ENCODE assay signal across 24 cellular contexts in the genomic region with DNA sequence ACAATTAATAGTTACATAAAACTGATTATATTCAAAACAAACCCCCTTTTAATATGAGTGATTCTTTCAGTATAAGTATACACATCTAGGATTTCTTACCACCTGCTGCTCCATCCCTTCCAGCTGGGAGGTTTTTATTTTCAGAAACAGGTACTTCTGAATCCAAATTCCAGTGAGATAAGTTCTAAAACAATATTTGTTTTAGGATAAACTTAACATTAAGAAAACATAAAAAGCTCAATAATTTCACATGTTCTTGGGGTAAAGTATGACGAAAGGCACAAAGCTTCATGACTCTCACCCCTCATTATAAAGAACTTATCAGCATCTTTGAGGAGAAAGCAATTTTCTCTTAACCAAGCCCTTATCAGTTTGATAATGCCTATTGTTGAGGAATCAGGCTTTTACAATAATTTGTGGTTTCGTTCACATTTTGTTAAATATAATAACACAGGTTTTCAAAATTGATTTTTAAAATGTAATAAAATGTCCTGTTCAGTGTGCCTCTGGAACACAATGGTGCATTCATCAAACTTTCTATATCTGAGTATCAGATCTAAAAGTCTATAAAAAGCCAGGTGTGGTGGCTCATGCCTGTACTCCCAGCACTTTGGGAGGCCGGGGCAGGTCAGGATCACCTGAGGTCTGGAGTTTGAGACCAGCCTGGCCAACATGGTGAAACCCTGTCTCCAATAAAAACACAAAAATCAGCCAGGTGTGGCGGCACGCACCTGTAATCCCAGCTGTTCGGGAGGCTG. TPM values are rescaled to one million over a fixed set of nuclear protein-coding genes. Genes with fewer than 3 reads are reported as not detected.
DNase-seq lines count a peak whose midpoint lies in the region; ATAC-seq and TF ChIP-seq lines count a peak whose summit lies in the region.
"Had no signal": no experiment of that assay in that cellular context is flagged by ENCODE, and none has a peak within 500 bp of the region (broad histone marks: within the 10 kb centered on the region; RNA-seq: fewer than 3 reads in every experiment).

No MANE protein-coding gene starts in this region.

- H3K4me3 Mint-ChIP-seq in Caco-2 (ENCODE audit: unreplicated experiment), result no peak overlapping the region
- H3K4me3 Mint-ChIP-seq: B cell; CD4-positive, CD25-positive, alpha-beta regulatory T cell; CD8-positive, alpha-beta T cell; GM23338; H9; HFFc6 had no signal

- 27 to 38% methylated on average over 6 of the region's 6 CpGs for WGBS in body of pancreas, 2 donors

- no peak overlapping the region for H3K27ac Mint-ChIP-seq in Caco-2 (ENCODE audit: unreplicated experiment)
- H3K27ac Mint-ChIP-seq: B cell; CD4-positive, CD25-positive, alpha-beta regulatory T cell; CD8-positive, alpha-beta T cell; GM23338; H9; HFFc6 had no signal

- H3K9me3 Mint-ChIP-seq in Caco-2 (ENCODE audit: unreplicated experiment), result no peaks in the 10 kb centered on the region
- H3K9me3 Mint-ChIP-seq: CD4-positive, CD25-positive, alpha-beta regulatory T cell; CD8-positive, alpha-beta T cell; GM23338; H9; HFFc6 had no signal

- intact Hi-C loops in Caco-2 (cut with micrococcal nuclease; ENCODE audit: unreplicated experiment), result loop anchor here (1.0 kb wide), 1 partner anchor 61 kb away; a partner anchor contains a TSS
- intact Hi-C loops in body of pancreas (cut with DNase I), result no loop called here
- intact Hi-C loops in mucosa of descending colon (cut with DNase I, micrococcal nuclease), result no loop called here

- DNase-seq in NCI-H146 (lab: John Stamatoyannopoulos, UW), result peak; percentile 32
- DNase-seq in NCI-H146 treated with DMSO at 0.1 percent for 48 hours (lab: John Stamatoyannopoulos, UW; ENCODE audit: unreplicated experiment), result no peak
- peak; percentile 24 to 46 for DNase-seq in Caco-2
- peak in 3 of 4 donors; percentile 26 to 31 (median 31) for DNase-seq in body of pancreas
- DNase-seq in mucosa of descending colon, result peak in 2 of 3 donors; percentile 40 to 55
- DNase-seq in KG1 (lab: John Stamatoyannopoulos, UW), result no peak
- no peak for DNase-seq in RPMI8226
- DNase-seq in activated CD4-positive, alpha-beta T cell treated with anti-CD3 and anti-CD28 coated beads for 4 hours, result no peak
- DNase-seq: CD4-positive, CD25-positive, alpha-beta regulatory T cell; CD8-positive, alpha-beta T cell; DMS53; DMS79 treated with DMSO at 0.1 percent for 48 hours; GF-D8; H9; HFFc6 had no signal

- H3K9me3 ChIP-seq in Caco-2 (no peaks in the 10 kb centered on the region), body of pancreas (no peaks in the 10 kb centered on the region), mucosa of descending colon (no peaks in the 10 kb centered on the region)

- no peaks in the 10 kb centered on the region for H3K27me3 Mint-ChIP-seq in Caco-2 (ENCODE audit: insufficient read depth, unreplicated experiment)
- H3K27me3 Mint-ChIP-seq: CD4-positive, CD25-positive, alpha-beta regulatory T cell had no signal

- H3K36me3 Mint-ChIP-seq in Caco-2 (ENCODE audit: insufficient read depth, unreplicated experiment), result no peaks in the 10 kb centered on the region
- H3K36me3 Mint-ChIP-seq: CD4-positive, CD25-positive, alpha-beta regulatory T cell; CD8-positive, alpha-beta T cell had no signal

- ATAC-seq in body of pancreas (peak; percentile 70), mucosa of descending colon (peak; percentile 71)
- ATAC-seq: CD8-positive, alpha-beta T cell; GM23338; HCT116 had no signal

- TF ChIP-seq POLR2A in body of pancreas (IDR thresholded peaks at IDR 0.05), result no peak

- no peaks in the 10 kb centered on the region for H3K27me3 ChIP-seq in Caco-2 (replicated peaks; ENCODE audit: control insufficient read depth, insufficient read depth, low read length)
- H3K27me3 ChIP-seq in body of pancreas, result no peaks in the 10 kb centered on the region
- H3K27me3 ChIP-seq: BLaER1 had no signal

- TF ChIP-seq CTCF in Caco-2 (IDR thresholded peaks at IDR 0.05; ENCODE audit: insufficient read depth in 1 of 2, low read depth in 1 of 2, low read length in 1 of 2, severe bottlenecking in 1 of 2, unreplicated experiment in 1 of 2) (no peak), body of pancreas (IDR thresholded peaks at IDR 0.05) (no peak), mucosa of descending colon (IDR thresholded peaks at IDR 0.05) (no peak)

- peaks cover 6% of the 10 kb centered on the region for H3K4me1 Mint-ChIP-seq in Caco-2 (ENCODE audit: low read depth, unreplicated experiment)
- H3K4me1 Mint-ChIP-seq: B cell; CD4-positive, CD25-positive, alpha-beta regulatory T cell had no signal

- BruUV-seq in Caco-2 (replicated peaks; lab: Mats Ljungman, UMichigan), result no TSS peak

- H3K4me3 ChIP-seq in Caco-2 (ENCODE audit: low read depth, low read length), result no peak overlapping the region
- no peak overlapping the region for H3K4me3 ChIP-seq in body of pancreas
- H3K4me3 ChIP-seq in mucosa of descending colon, result no peak overlapping the region
- H3K4me3 ChIP-seq: BLaER1, GM23338 had no signal

- no peaks in the 10 kb centered on the region for H3K4me1 ChIP-seq in Caco-2
- peaks cover 15% of the 10 kb centered on the region for H3K4me1 ChIP-seq in body of pancreas
- no peaks in the 10 kb centered on the region for H3K4me1 ChIP-seq in mucosa of descending colon (ENCODE audit: low read depth)
- H3K4me1 ChIP-seq: BLaER1 had no signal

- CTCF ChIA-PET in Caco-2 (lab: Charles Lee), result no interaction called here

- no peaks in the 10 kb centered on the region for H3K36me3 ChIP-seq in Caco-2 (ENCODE audit: control insufficient read depth, insufficient read depth, low read length)
- no peaks in the 10 kb centered on the region for H3K36me3 ChIP-seq in body of pancreas (replicated peaks in 1 of 2; ENCODE audit: insufficient read depth in 1 of 2, low read depth in 2 of 2)
- H3K36me3 ChIP-seq in mucosa of descending colon (ENCODE audit: low read depth), result no peaks in the 10 kb centered on the region
- H3K36me3 ChIP-seq: BLaER1 had no signal

- H3K27ac ChIP-seq in body of pancreas, result peak overlapping the region in 2 of 4 donors; percentile 30 to 58
- H3K27ac ChIP-seq: 22Rv1, BLaER1, C4-2B had no signal

- POLR2A ChIA-PET in Caco-2 (lab: Charles Lee), result no interaction called here

RNA-seq across cellular contexts. Expression of a gene that starts 4.3 kb away (rescaled TPM):
- total RNA-seq in Caco-2 (2022) (not detected in 2 replicates), body of pancreas (not detected), mucosa of descending colon (not detected)
- total RNA-seq: B cell; CD4-positive, CD25-positive, alpha-beta regulatory T cell; CD8-positive, alpha-beta T cell; Daoy; G401; GM23338; H4; H9; HFFc6 had no signal

Comparison
In these comparisons a context has a peak if more than half of its experiments do, and no peak if none do; other contexts are left out.
1. DNase-seq: peak in NCI-H146 (single experiment), Caco-2 (2 of 2), body of pancreas (3 of 4) and mucosa of descending colon (2 of 3); none in NCI-H146 treated with DMSO at 0.1 percent for 48 hours (single experiment), KG1 (single experiment), RPMI8226 (single experiment) and activated CD4-positive, alpha-beta T cell treated with anti-CD3 and anti-CD28 coated beads for 4 hours (0 of 2).